ENCODE assay signal across 8 cellular contexts in genomic region chr4:2417196-2417764, GRCh38. TPM values are rescaled to one million over a fixed set of nuclear protein-coding genes. Genes with fewer than 3 reads are reported as not detected.
A peak's percentile ranks its signal among the peaks of the same experiment; 100 is the strongest.
DNase-seq lines count a peak whose midpoint lies in the region; ATAC-seq and TF ChIP-seq lines count a peak whose summit lies in the region.

No MANE protein-coding gene starts in this region.

- H3K27ac ChIP-seq in MM.1S (ENCODE audit: low read length) = no peak overlapping the region

- CTCF ChIA-PET in BJ (lab: Yijun Ruan, JAX) = interaction anchor here (1.2 kb wide), 1 partner anchor 10 kb away, joined by 3 read pairs; no protein-coding TSS in a partner anchor

- H3K4me3 ChIP-seq in BJ (ENCODE audit: low read depth, low read length) (peak overlapping the region; percentile 44), MM.1S (ENCODE audit: low read length) (peak overlapping the region; percentile 79), choroid plexus epithelial cell (ENCODE audit: low read depth, low read length) (peak overlapping the region; percentile 54)

- POLR2A ChIA-PET in BJ (lab: Charles Lee) = no interaction called here

- peaks cover 37% of the 10 kb centered on the region for H3F3A ChIP-seq in MM.1S (ENCODE audit: insufficient read depth, low read length)

- H3K9me3 ChIP-seq in MM.1S (replicated peaks; ENCODE audit: insufficient read depth, low read length) = no peaks in the 10 kb centered on the region

- H4K20me1 ChIP-seq in MM.1S (ENCODE audit: insufficient read depth, low read length) = no peaks in the 10 kb centered on the region

- H3K36me3 Mint-ChIP-seq in natural killer cell = no peaks in the 10 kb centered on the region

- H3K4me3 Mint-ChIP-seq in natural killer cell = peak overlapping the region; percentile 92

- no peak overlapping the region for H2AFZ ChIP-seq in MM.1S (ENCODE audit: low read length)

- peaks cover 26% of the 10 kb centered on the region for H3K4me1 ChIP-seq in MM.1S (ENCODE audit: low read length)

- no peaks in the 10 kb centered on the region for H3K9me2 ChIP-seq in MM.1S (replicated peaks; ENCODE audit: insufficient read depth, low read length)

- H3K27me3 Mint-ChIP-seq in natural killer cell (ENCODE audit: low read depth in 2 of 2) = peaks cover 15 to 16% of the 10 kb centered on the region in 2 donors

- peaks cover 41% of the 10 kb centered on the region for H3K79me2 ChIP-seq in MM.1S (ENCODE audit: low read length)

- ATAC-seq in natural killer cell (no peak), HG02678 (IDR thresholded peaks at IDR 0.05; ENCODE audit: unreplicated experiment) (no peak)

- peak overlapping the region; percentile 95 for H3K4me2 ChIP-seq in MM.1S (ENCODE audit: low read depth, low read length)

- TF ChIP-seq CTCF in BJ (IDR thresholded peaks at IDR 0.05; ENCODE audit: insufficient read depth, low read depth, low read length) (no peak), MM.1S (IDR thresholded peaks at IDR 0.05; ENCODE audit: low read length) (no peak), choroid plexus epithelial cell (conservative IDR thresholded peaks at IDR 0.05; ENCODE audit: low read depth, low read length) (no peak), natural killer cell (IDR thresholded peaks at IDR 0.05) (no peak)

- no peaks in the 10 kb centered on the region for H3K9me3 Mint-ChIP-seq in natural killer cell

- DNase-seq in BJ (ENCODE audit: low read depth) (no peak), MM.1S (no peak), choroid plexus epithelial cell (ENCODE audit: low read depth) (no peak), natural killer cell (no peak), SW480 (ENCODE audit: low spot score) (no peak), dedifferentiated amniotic fluid mesenchymal stem cell (ENCODE audit: extremely low spot score) (no peak), NCI-H128 (lab: John Stamatoyannopoulos, UW; ENCODE audit: unreplicated experiment) (no peak)

- intact Hi-C loops in natural killer cell (cut with micrococcal nuclease) = no loop called here

- peaks cover 57 to 65% of the 10 kb centered on the region in 2 donors for H3K4me1 Mint-ChIP-seq in natural killer cell

- H3K27me3 ChIP-seq in BJ (ENCODE audit: control insufficient read depth, insufficient read depth, low read length) (peaks cover 31% of the 10 kb centered on the region), MM.1S (replicated peaks; ENCODE audit: insufficient read depth, low read length) (0 out of 2 replicates have a peak, but pooled peaks cover 5% of the 10 kb centered on the region)

- peak overlapping the region; percentile 87 to 100 for H3K27ac Mint-ChIP-seq in natural killer cell

- H3K9ac ChIP-seq in MM.1S (ENCODE audit: low read length) = peak overlapping the region; percentile 76

- H3K36me3 ChIP-seq in BJ (ENCODE audit: control insufficient read depth, insufficient read depth, low read length) = no peaks in the 10 kb centered on the region
- no peaks in the 10 kb centered on the region for H3K36me3 ChIP-seq in MM.1S (replicated peaks; ENCODE audit: insufficient read depth, low read length)

RNA-seq across cellular contexts. Expression of gene ZFYVE28, which starts 1.2 kb away (rescaled TPM):
- 3.5 and 4.4 TPM in 2 replicates for polyA plus RNA-seq in BJ (2011; rRNA removed)
- 2.9 and 3.7 TPM in 2 replicates for polyA minus RNA-seq in BJ (2011; rRNA and poly(A)+ RNA removed)
- total RNA-seq in natural killer cell = 100 to 1,000 TPM in 2 of 3 donors, 10 to 100 TPM in 1; 85.4 to 107 (median 104) TPM

RNA-seq across cellular contexts. Expression of gene CFAP99, which starts 1.5 kb away (rescaled TPM):
- not detected in 2 replicates for polyA plus RNA-seq in BJ (2011; rRNA removed)
- not detected in 2 replicates for polyA minus RNA-seq in BJ (2011; rRNA and poly(A)+ RNA removed)
- total RNA-seq in natural killer cell = not detected

RNA-seq across cellular contexts. Expression of gene RNF4, which starts 51.6 kb away (rescaled TPM):
- polyA plus RNA-seq in BJ (2011; rRNA removed) = 89.6 and 107 TPM in 2 replicates
- 50.2 and 90.5 TPM in 2 replicates for polyA minus RNA-seq in BJ (2011; rRNA and poly(A)+ RNA removed)
- 100 to 1,000 TPM; 103 to 130 (median 123) TPM for total RNA-seq in natural killer cell
